9 cellular contexts compared by ENCODE assay signal in the genomic region with DNA sequence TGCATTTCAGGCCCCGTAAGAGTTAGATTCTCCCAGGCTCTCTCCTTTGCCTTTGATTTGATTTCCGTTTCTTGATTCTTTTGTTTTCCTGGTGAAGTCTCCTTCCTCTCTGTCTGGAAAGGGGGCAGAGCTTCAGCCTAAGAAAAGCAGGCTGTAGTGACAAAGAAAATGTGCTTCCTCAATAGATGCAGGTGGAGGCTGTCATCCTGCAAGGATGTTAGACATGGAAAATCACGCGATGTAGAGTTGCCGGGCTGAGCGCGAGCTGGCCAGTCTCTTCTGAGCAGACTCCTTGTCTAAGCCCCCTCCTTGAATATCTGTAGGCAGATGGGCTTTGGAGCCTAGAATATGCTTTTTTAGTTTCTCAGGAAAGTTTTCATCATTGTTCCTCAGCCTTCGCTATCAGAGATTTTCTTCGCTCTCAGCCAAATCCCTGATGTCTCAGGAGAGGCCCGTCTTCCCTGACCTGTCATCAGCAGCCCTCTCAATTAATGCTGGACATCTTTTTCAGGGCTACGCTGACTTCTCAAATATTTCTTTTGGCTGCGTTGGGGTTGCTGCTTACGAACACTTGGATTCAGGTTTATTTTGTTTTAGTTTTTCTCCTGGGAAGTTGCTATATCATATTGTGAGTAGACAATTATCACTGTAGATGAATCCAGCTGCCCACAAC.
"Had no signal": no experiment of that assay in that cellular context is flagged by ENCODE, and none has a peak within 500 bp of the region (broad histone marks: within the 10 kb centered on the region; RNA-seq: fewer than 3 reads in every experiment).

No MANE protein-coding gene starts in this region.

- H3K4me3 ChIP-seq: gastrocnemius medialis, lower lobe of right lung, prostate gland had no signal

- H3K4me1 Mint-ChIP-seq: activated naive CD4-positive, alpha-beta T cell treated with anti-CD3 and anti-CD28 coated beads, Interleukin-2, amount 50 U/mL, for 24 hours; naive B cell had no signal

- H3K27ac Mint-ChIP-seq: activated naive CD4-positive, alpha-beta T cell treated with anti-CD3 and anti-CD28 coated beads, Interleukin-2, amount 50 U/mL, for 24 hours; stimulated activated naive CD8-positive, alpha-beta T cell treated with anti-CD3 and anti-CD28 coated beads, Interleukin-15, Interleukin-2, amounts not matched to agents 100 ng/mL and 50 ng/mL, for 24 hours had no signal

- H3K27me3 Mint-ChIP-seq: activated naive CD4-positive, alpha-beta T cell treated with anti-CD3 and anti-CD28 coated beads, Interleukin-2, amount 50 U/mL, for 24 hours; naive B cell; stimulated activated naive CD8-positive, alpha-beta T cell treated with anti-CD3 and anti-CD28 coated beads, Interleukin-15, Interleukin-2, amounts not matched to agents 100 ng/mL and 50 ng/mL, for 24 hours had no signal

- H3K9me3 Mint-ChIP-seq: activated naive CD4-positive, alpha-beta T cell treated with anti-CD3 and anti-CD28 coated beads, Interleukin-2, amount 50 U/mL, for 24 hours; naive B cell; stimulated activated naive CD8-positive, alpha-beta T cell treated with anti-CD3 and anti-CD28 coated beads, Interleukin-15, Interleukin-2, amounts not matched to agents 100 ng/mL and 50 ng/mL, for 24 hours had no signal

- H3K27me3 ChIP-seq: gastrocnemius medialis had no signal

- DNase-seq: activated T-cell treated with anti-CD3 and anti-CD28 coated beads, Interleukin-2, amount 50 U/mL, for 1 hour; naive B cell; stimulated activated CD4-positive, alpha-beta T cell treated with anti-CD3 and anti-CD28 coated beads, Interleukin-15, amount 100 ng/mL, for 24 hours; stimulated activated CD4-positive, alpha-beta T cell treated with anti-CD3 and anti-CD28 coated beads, Interleukin-4, amount 100 ng/mL, for 24 hours had no signal

- H3K27ac ChIP-seq: gastrocnemius medialis, lower lobe of right lung had no signal

- H3K9me3 ChIP-seq: gastrocnemius medialis, lower lobe of right lung, prostate gland had no signal

- H3K36me3 ChIP-seq: gastrocnemius medialis, prostate gland had no signal

- H3K4me3 Mint-ChIP-seq: activated naive CD4-positive, alpha-beta T cell treated with anti-CD3 and anti-CD28 coated beads, Interleukin-2, amount 50 U/mL, for 24 hours; stimulated activated naive CD8-positive, alpha-beta T cell treated with anti-CD3 and anti-CD28 coated beads, Interleukin-15, Interleukin-2, amounts not matched to agents 100 ng/mL and 50 ng/mL, for 24 hours had no signal

- H3K4me1 ChIP-seq: prostate gland had no signal
